Comparison of ENCODE assay signal across 8 cellular contexts in the genomic region with DNA sequence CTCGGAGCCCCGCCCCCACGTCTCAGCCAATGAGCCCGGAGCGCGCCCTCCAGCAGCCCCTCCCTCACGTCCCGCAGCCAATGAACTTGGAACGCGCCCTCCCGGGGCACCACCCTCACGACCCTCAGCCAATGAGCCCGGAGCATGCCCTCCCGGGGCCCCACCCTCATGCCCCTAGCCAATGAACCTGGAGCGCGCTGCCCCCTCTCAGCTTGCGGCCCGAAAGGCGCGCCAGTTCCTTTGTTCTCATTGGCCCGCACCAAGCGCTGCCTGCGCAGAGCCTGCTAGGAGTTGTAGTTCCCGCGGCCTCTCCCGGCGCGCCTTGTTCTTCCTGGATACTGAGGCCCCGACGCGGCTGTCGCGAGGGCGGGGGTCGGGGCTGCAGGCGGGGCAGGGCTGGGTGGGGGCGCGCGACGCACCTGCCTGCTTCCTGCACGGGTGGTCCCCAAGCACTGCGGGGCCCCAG. TPM values are rescaled to one million over a fixed set of nuclear protein-coding genes. Genes with fewer than 3 reads are reported as not detected.
DNase-seq lines count a peak whose midpoint lies in the region; ATAC-seq and TF ChIP-seq lines count a peak whose summit lies in the region.

A gene (plus strand): TSS at position 325 of the 466 bp plus-strand sequence. CDS start 339 bp downstream, outside the sequence.

- WGBS in lung, 2 donors, result 0 to 1% methylated on average over 36 to 42 of the region's 42 CpGs

- H3K9ac ChIP-seq in HUES48 (ENCODE audit: low read depth, low read length), result peak within 1 kb of the TSS; percentile 85

- ATAC-seq in GM21423 (IDR thresholded peaks at IDR 0.05; ENCODE audit: unreplicated experiment) (peak; percentile 85), lung (ENCODE audit: insufficient read depth, low FRiP score) (peak; percentile 97)

- H3K27me3 ChIP-seq in HUES48 (ENCODE audit: control insufficient read depth, insufficient read depth, low read length) (no peaks in the 10 kb centered on the region), lung (ENCODE audit: control insufficient read depth, insufficient read depth) (no peaks in the 10 kb centered on the region)
- H3K27me3 ChIP-seq in effector memory CD4-positive, alpha-beta T cell (replicated peaks; ENCODE audit: control insufficient read depth, insufficient read depth, low read length, poor library complexity, severe bottlenecking), result no peaks in the 10 kb centered on the region

- H3K27ac ChIP-seq in HUES48 (ENCODE audit: low read depth, low read length) (peak within 1 kb of the TSS; percentile 35), lung (ENCODE audit: low read depth in 1 of 2, low read length in 1 of 2) (peak within 1 kb of the TSS; percentile 84 to 88)
- peak within 1 kb of the TSS; percentile 45 for H3K27ac ChIP-seq in effector memory CD4-positive, alpha-beta T cell (ENCODE audit: insufficient read depth, low read length, poor library complexity, severe bottlenecking)

- DNase-seq in CMK (ENCODE audit: low read depth), result peak; percentile 98
- peak; percentile 99 for DNase-seq in NOMO-1 treated with dmso at 0.1 percent for 144 hours (lab: John Stamatoyannopoulos, UW; ENCODE audit: unreplicated experiment)
- DNase-seq in activated CD8-positive, alpha-beta memory T cell treated with anti-CD3 and anti-CD28 coated beads for 4 hours (ENCODE audit: low read depth in 2 of 2), result peak; percentile 99 to 100
- peak; percentile 99 for DNase-seq in effector memory CD4-positive, alpha-beta T cell
- peak; percentile 100 for DNase-seq in lung (ENCODE audit: low spot score)
- DNase-seq in stimulated activated CD4-positive, alpha-beta T cell treated with anti-CD3 and anti-CD28 coated beads, TNF-alpha, amount 100 ng/mL, for 1 hour (ENCODE audit: low read depth in 3 of 3, low spot score in 1 of 3), result peak; percentile 99

- no peak for TF ChIP-seq CTCF in lung (IDR thresholded peaks at IDR 0.05; ENCODE audit: control extremely low read depth, extremely low read depth)

- H3K9me3 ChIP-seq in HUES48 (ENCODE audit: control insufficient read depth, insufficient read depth, low read length) (no peaks in the 10 kb centered on the region), lung (ENCODE audit: control insufficient read depth in 2 of 2, insufficient read depth in 1 of 2, low read length in 1 of 2) (no peaks in the 10 kb centered on the region)
- H3K9me3 ChIP-seq in effector memory CD4-positive, alpha-beta T cell (ENCODE audit: control insufficient read depth, low read length), result no peaks in the 10 kb centered on the region

- H3K4me1 ChIP-seq in HUES48 (ENCODE audit: control insufficient read depth, insufficient read depth, low read length) (0 out of 2 replicates have a peak, but pooled peaks cover 5% of the 10 kb centered on the region), lung (ENCODE audit: control insufficient read depth in 2 of 2, insufficient read depth in 2 of 2, low read length in 2 of 2) (peaks cover 10 to 12% of the 10 kb centered on the region in 2 donors)
- H3K4me1 ChIP-seq in effector memory CD4-positive, alpha-beta T cell (ENCODE audit: control insufficient read depth, insufficient read depth, low read length, poor library complexity, severe bottlenecking), result peaks cover 24% of the 10 kb centered on the region

- H3K4me3 ChIP-seq in HUES48 (ENCODE audit: low read depth, low read length) (peak within 1 kb of the TSS; percentile 95), lung (peak within 1 kb of the TSS; percentile 86)
- peak within 1 kb of the TSS; percentile 86 for H3K4me3 ChIP-seq in effector memory CD4-positive, alpha-beta T cell (ENCODE audit: insufficient read depth, low read depth, low read length, poor library complexity, severe bottlenecking)

- H3K36me3 ChIP-seq in HUES48 (ENCODE audit: control insufficient read depth, insufficient read depth, low read length) (peaks cover 24% of the 10 kb centered on the region), lung (ENCODE audit: control insufficient read depth in 2 of 2, insufficient read depth in 2 of 2, low read length in 2 of 2) (peaks cover 0 to 6% of the 10 kb centered on the region in 2 donors)
- H3K36me3 ChIP-seq in effector memory CD4-positive, alpha-beta T cell (ENCODE audit: control insufficient read depth, insufficient read depth, low read length), result peaks cover 3% of the 10 kb centered on the region

RNA-seq across cellular contexts. Expression of the gene that starts here (rescaled TPM):
- 10 to 100 TPM; 13.3 to 26.6 TPM for total RNA-seq in lung
- 10 to 100 TPM; 12.1 to 19.7 TPM for polyA plus RNA-seq in lung

Comparison
In these comparisons a context has a peak if more than half of its experiments do, and no peak if none do; other contexts are left out.
1. Peak in every context shown above with its lines: DNase-seq, ATAC-seq, H3K4me3 ChIP-seq and H3K27ac ChIP-seq.
2. H3K27ac ChIP-seq: peak in every context shown above with its lines; median percentile 86 in lung; 45 in effector memory CD4-positive, alpha-beta T cell; 35 in HUES48.